Comparison of ENCODE assay signal across 2 cellular contexts in the genomic region with DNA sequence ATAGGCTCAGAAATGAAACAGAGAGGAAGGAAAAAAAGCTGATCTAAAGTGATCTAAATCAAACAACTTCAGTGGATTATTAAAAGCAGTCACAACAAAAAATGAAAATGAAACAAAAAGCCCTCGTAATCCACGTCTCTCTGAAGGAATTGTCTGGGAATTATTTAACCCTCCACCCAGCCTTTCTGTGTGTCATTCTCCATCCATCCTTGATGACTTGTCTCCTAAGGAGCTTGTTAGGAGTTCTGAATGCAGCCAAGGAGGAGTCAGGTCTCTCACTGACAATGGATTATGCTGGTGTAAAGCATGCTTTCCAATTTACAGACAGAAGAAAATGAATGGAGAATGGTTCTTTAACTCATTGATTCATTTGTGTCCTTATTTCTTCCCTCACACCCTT.
TF ChIP-seq lines count a peak whose summit lies in the region.

No MANE protein-coding gene starts in this region.

TF ChIP-seq in GM23338, 12 proteins besides CTCF, POLR2A, EP300 and RAD21 (continues in another document):
- TF ChIP-seq, protein P1, sequence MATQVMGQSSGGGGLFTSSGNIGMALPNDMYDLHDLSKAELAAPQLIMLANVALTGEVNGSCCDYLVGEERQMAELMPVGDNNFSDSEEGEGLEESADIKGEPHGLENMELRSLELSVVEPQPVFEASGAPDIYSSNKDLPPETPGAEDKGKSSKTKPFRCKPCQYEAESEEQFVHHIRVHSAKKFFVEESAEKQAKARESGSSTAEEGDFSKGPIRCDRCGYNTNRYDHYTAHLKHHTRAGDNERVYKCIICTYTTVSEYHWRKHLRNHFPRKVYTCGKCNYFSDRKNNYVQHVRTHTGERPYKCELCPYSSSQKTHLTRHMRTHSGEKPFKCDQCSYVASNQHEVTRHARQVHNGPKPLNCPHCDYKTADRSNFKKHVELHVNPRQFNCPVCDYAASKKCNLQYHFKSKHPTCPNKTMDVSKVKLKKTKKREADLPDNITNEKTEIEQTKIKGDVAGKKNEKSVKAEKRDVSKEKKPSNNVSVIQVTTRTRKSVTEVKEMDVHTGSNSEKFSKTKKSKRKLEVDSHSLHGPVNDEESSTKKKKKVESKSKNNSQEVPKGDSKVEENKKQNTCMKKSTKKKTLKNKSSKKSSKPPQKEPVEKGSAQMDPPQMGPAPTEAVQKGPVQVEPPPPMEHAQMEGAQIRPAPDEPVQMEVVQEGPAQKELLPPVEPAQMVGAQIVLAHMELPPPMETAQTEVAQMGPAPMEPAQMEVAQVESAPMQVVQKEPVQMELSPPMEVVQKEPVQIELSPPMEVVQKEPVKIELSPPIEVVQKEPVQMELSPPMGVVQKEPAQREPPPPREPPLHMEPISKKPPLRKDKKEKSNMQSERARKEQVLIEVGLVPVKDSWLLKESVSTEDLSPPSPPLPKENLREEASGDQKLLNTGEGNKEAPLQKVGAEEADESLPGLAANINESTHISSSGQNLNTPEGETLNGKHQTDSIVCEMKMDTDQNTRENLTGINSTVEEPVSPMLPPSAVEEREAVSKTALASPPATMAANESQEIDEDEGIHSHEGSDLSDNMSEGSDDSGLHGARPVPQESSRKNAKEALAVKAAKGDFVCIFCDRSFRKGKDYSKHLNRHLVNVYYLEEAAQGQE (IDR thresholded peaks at IDR 0.05; ENCODE audit: unreplicated experiment) = no peak
- TF ChIP-seq, protein P2, sequence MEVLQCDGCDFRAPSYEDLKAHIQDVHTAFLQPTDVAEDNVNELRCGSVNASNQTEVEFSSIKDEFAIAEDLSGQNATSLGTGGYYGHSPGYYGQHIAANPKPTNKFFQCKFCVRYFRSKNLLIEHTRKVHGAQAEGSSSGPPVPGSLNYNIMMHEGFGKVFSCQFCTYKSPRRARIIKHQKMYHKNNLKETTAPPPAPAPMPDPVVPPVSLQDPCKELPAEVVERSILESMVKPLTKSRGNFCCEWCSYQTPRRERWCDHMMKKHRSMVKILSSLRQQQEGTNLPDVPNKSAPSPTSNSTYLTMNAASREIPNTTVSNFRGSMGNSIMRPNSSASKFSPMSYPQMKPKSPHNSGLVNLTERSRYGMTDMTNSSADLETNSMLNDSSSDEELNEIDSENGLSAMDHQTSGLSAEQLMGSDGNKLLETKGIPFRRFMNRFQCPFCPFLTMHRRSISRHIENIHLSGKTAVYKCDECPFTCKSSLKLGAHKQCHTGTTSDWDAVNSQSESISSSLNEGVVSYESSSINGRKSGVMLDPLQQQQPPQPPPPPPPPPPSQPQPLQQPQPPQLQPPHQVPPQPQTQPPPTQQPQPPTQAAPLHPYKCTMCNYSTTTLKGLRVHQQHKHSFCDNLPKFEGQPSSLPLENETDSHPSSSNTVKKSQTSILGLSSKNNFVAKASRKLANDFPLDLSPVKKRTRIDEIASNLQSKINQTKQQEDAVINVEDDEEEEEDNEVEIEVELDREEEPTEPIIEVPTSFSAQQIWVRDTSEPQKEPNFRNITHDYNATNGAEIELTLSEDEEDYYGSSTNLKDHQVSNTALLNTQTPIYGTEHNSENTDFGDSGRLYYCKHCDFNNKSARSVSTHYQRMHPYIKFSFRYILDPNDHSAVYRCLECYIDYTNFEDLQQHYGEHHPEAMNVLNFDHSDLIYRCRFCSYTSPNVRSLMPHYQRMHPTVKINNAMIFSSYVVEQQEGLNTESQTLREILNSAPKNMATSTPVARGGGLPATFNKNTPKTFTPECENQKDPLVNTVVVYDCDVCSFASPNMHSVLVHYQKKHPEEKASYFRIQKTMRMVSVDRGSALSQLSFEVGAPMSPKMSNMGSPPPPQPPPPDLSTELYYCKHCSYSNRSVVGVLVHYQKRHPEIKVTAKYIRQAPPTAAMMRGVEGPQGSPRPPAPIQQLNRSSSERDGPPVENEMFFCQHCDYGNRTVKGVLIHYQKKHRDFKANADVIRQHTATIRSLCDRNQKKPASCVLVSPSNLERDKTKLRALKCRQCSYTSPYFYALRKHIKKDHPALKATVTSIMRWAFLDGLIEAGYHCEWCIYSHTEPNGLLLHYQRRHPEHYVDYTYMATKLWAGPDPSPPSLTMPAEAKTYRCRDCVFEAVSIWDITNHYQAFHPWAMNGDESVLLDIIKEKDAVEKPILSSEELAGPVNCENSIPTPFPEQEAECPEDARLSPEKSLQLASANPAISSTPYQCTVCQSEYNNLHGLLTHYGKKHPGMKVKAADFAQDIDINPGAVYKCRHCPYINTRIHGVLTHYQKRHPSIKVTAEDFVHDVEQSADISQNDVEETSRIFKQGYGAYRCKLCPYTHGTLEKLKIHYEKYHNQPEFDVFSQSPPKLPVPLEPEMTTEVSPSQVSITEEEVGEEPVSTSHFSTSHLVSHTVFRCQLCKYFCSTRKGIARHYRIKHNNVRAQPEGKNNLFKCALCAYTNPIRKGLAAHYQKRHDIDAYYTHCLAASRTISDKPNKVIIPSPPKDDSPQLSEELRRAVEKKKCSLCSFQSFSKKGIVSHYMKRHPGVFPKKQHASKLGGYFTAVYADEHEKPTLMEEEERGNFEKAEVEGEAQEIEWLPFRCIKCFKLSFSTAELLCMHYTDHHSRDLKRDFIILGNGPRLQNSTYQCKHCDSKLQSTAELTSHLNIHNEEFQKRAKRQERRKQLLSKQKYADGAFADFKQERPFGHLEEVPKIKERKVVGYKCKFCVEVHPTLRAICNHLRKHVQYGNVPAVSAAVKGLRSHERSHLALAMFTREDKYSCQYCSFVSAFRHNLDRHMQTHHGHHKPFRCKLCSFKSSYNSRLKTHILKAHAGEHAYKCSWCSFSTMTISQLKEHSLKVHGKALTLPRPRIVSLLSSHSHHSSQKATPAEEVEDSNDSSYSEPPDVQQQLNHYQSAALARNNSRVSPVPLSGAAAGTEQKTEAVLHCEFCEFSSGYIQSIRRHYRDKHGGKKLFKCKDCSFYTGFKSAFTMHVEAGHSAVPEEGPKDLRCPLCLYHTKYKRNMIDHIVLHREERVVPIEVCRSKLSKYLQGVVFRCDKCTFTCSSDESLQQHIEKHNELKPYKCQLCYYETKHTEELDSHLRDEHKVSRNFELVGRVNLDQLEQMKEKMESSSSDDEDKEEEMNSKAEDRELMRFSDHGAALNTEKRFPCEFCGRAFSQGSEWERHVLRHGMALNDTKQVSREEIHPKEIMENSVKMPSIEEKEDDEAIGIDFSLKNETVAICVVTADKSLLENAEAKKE (CRISPR knock-in tag; IDR thresholded peaks at IDR 0.05) = no peak
- no peak for TF ChIP-seq ZNF114 (CRISPR knock-in tag; IDR thresholded peaks at IDR 0.05)
- TF ChIP-seq CREB1 (CRISPR knock-in tag; IDR thresholded peaks at IDR 0.05; ENCODE audit: low read depth) = no peak
- no peak for TF ChIP-seq ZNF331 (CRISPR knock-in tag; IDR thresholded peaks at IDR 0.05; ENCODE audit: low read depth)
- TF ChIP-seq STAT1 (IDR thresholded peaks at IDR 0.05; ENCODE audit: unreplicated experiment) = no peak
- no peak for TF ChIP-seq NANOG (IDR thresholded peaks at IDR 0.05; ENCODE audit: borderline replicate concordance)
- TF ChIP-seq POLR2AphosphoS5 (IDR thresholded peaks at IDR 0.05; ENCODE audit: low read depth) = no peak
- TF ChIP-seq JUNB (IDR thresholded peaks at IDR 0.05; ENCODE audit: unreplicated experiment) = no peak
- no peak for TF ChIP-seq EZH2 (IDR thresholded peaks at IDR 0.05; ENCODE audit: low read depth, unreplicated experiment)
- no peak for TF ChIP-seq EZH2phosphoT487 (IDR thresholded peaks at IDR 0.05; ENCODE audit: unreplicated experiment)

TF ChIP-seq in WTC11, 78 proteins besides CTCF, POLR2A, EP300 and RAD21 (continued from another document and continues in another):
- TF ChIP-seq PREB (CRISPR knock-in tag; IDR thresholded peaks at IDR 0.05; ENCODE audit: borderline replicate concordance) = no peak
- TF ChIP-seq, protein P3, sequence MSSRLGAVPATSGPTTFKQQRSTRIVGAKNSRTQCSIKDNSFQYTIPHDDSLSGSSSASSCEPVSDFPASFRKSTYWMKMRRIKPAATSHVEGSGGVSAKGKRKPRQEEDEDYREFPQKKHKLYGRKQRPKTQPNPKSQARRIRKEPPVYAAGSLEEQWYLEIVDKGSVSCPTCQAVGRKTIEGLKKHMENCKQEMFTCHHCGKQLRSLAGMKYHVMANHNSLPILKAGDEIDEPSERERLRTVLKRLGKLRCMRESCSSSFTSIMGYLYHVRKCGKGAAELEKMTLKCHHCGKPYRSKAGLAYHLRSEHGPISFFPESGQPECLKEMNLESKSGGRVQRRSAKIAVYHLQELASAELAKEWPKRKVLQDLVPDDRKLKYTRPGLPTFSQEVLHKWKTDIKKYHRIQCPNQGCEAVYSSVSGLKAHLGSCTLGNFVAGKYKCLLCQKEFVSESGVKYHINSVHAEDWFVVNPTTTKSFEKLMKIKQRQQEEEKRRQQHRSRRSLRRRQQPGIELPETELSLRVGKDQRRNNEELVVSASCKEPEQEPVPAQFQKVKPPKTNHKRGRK (CRISPR knock-in tag; IDR thresholded peaks at IDR 0.05; ENCODE audit: borderline replicate concordance) = no peak
- TF ChIP-seq ESRRA (CRISPR knock-in tag; IDR thresholded peaks at IDR 0.05; ENCODE audit: borderline replicate concordance) = no peak
- no peak for TF ChIP-seq NR1H2 (CRISPR knock-in tag; IDR thresholded peaks at IDR 0.05)
- no peak for TF ChIP-seq RORB (CRISPR knock-in tag; IDR thresholded peaks at IDR 0.05)
- TF ChIP-seq, protein P4, sequence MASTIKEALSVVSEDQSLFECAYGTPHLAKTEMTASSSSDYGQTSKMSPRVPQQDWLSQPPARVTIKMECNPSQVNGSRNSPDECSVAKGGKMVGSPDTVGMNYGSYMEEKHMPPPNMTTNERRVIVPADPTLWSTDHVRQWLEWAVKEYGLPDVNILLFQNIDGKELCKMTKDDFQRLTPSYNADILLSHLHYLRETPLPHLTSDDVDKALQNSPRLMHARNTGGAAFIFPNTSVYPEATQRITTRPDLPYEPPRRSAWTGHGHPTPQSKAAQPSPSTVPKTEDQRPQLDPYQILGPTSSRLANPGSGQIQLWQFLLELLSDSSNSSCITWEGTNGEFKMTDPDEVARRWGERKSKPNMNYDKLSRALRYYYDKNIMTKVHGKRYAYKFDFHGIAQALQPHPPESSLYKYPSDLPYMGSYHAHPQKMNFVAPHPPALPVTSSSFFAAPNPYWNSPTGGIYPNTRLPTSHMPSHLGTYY (CRISPR knock-in tag; IDR thresholded peaks at IDR 0.05) = no peak
- TF ChIP-seq HMGXB4 (CRISPR knock-in tag; IDR thresholded peaks at IDR 0.05) = no peak
- no peak for TF ChIP-seq IRF2 (CRISPR knock-in tag; IDR thresholded peaks at IDR 0.05; ENCODE audit: borderline replicate concordance, low read depth)
- no peak for TF ChIP-seq ZMAT4 (CRISPR knock-in tag; IDR thresholded peaks at IDR 0.05)
- TF ChIP-seq NR3C1 (CRISPR knock-in tag; conservative IDR thresholded peaks at IDR 0.05; ENCODE audit: low read depth) = no peak
- no peak for TF ChIP-seq ZNF532 (CRISPR knock-in tag; IDR thresholded peaks at IDR 0.05; ENCODE audit: borderline replicate concordance)
- TF ChIP-seq, protein P5, sequence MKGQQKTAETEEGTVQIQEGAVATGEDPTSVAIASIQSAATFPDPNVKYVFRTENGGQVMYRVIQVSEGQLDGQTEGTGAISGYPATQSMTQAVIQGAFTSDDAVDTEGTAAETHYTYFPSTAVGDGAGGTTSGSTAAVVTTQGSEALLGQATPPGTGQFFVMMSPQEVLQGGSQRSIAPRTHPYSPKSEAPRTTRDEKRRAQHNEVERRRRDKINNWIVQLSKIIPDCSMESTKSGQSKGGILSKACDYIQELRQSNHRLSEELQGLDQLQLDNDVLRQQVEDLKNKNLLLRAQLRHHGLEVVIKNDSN (CRISPR knock-in tag; IDR thresholded peaks at IDR 0.05) = no peak
- TF ChIP-seq PRRX2 (CRISPR knock-in tag; IDR thresholded peaks at IDR 0.05) = no peak
- TF ChIP-seq CBFB (CRISPR knock-in tag; IDR thresholded peaks at IDR 0.05; ENCODE audit: low read depth) = no peak
- TF ChIP-seq GTF2I (CRISPR knock-in tag; conservative IDR thresholded peaks at IDR 0.05) = no peak
